In the genomic region with DNA sequence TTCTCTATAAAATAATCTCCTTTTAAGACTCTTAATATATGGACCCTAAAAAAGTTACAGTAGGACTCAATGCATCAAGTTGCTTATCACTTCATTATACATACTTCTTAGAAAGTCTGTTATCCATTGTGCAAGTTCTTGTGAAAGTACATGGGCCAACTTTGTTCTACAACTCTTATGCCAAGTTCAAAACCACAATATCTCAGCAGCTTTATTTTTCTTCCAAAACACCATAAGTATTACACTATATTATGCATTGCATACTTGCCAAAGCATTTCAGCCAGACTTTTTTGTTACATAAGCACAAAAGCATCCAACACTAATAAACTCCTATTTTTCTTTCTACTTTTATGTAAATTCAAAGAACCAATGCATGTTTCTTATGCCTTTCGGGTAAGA, we compare ENCODE assay signal across 23 cellular contexts.
DNase-seq lines count a peak whose midpoint lies in the region; TF ChIP-seq lines count a peak whose summit lies in the region.
"Had no signal": no experiment of that assay in that cellular context is flagged by ENCODE, and none has a peak within 500 bp of the region (broad histone marks: within the 10 kb centered on the region; RNA-seq: fewer than 3 reads in every experiment).

No MANE protein-coding gene starts in this region.

- H3K4me2 ChIP-seq in GM23248 (ENCODE audit: unreplicated experiment): peak overlapping the region; percentile 16
- H3K4me2 ChIP-seq: A549 had no signal

- in situ Hi-C loops in GM23248 (cut with MboI): no loop called here

- H4K20me1 ChIP-seq in GM23248 (ENCODE audit: insufficient read depth): no peaks in the 10 kb centered on the region

- no peaks in the 10 kb centered on the region for H3K9me2 ChIP-seq in GM23248 (ENCODE audit: insufficient read depth)

- TF ChIP-seq CTCF in fibroblast of villous mesenchyme (IDR thresholded peaks at IDR 0.05; ENCODE audit: insufficient read depth, low read depth, low read length) (no peak), GM20000 (IDR thresholded peaks at IDR 0.05; ENCODE audit: extremely low read depth, missing control alignments) (no peak)

- H2AFZ ChIP-seq in GM23248: no peak overlapping the region

- H3K36me3 ChIP-seq in GM23248 (ENCODE audit: low read depth): no peaks in the 10 kb centered on the region
- H3K36me3 ChIP-seq in effector memory CD4-positive, alpha-beta T cell (ENCODE audit: control insufficient read depth, insufficient read depth, low read length): no peaks in the 10 kb centered on the region
- H3K36me3 ChIP-seq: esophagus muscularis mucosa, heart right ventricle, sigmoid colon had no signal

- no peaks in the 10 kb centered on the region for H3K9me3 ChIP-seq in GM23248 (ENCODE audit: low read depth)
- H3K9me3 ChIP-seq in effector memory CD4-positive, alpha-beta T cell (ENCODE audit: control insufficient read depth, low read length): no peaks in the 10 kb centered on the region
- H3K9me3 ChIP-seq: esophagus muscularis mucosa had no signal

- no peaks in the 10 kb centered on the region for H3K27me3 ChIP-seq in GM23248 (replicated peaks; ENCODE audit: insufficient read depth)
- no peaks in the 10 kb centered on the region for H3K27me3 ChIP-seq in effector memory CD4-positive, alpha-beta T cell (replicated peaks; ENCODE audit: control insufficient read depth, insufficient read depth, low read length, poor library complexity, severe bottlenecking)
- H3K27me3 ChIP-seq: esophagus muscularis mucosa, heart right ventricle, sigmoid colon had no signal

- no peaks in the 10 kb centered on the region for H3K79me2 ChIP-seq in GM23248 (ENCODE audit: insufficient read depth)

- peak; percentile 50 for DNase-seq in AG08395 (ENCODE audit: low spot score)
- DNase-seq in GM23248: peak; percentile 83
- peak; percentile 70 for DNase-seq in astrocyte of the hippocampus (ENCODE audit: low read depth, low spot score)
- DNase-seq in fibroblast of villous mesenchyme (ENCODE audit: low read depth): peak; percentile 66
- DNase-seq in NCI-H524 (lab: John Stamatoyannopoulos, UW): no peak
- DNase-seq in effector memory CD4-positive, alpha-beta T cell: no peak
- no peak for DNase-seq in NCI-H1417 treated with DMSO at 0.1 percent for 48 hours (lab: John Stamatoyannopoulos, UW)
- no peak for DNase-seq in GM20000 (ENCODE audit: low spot score)
- DNase-seq: activated CD8-positive, alpha-beta T cell treated with anti-CD3 and anti-CD28 coated beads, Interleukin-2, amount 10 ng/mL, durations not matched to agents 7 days and 5 days; activated gamma-delta T cell; caudate nucleus; CD4-positive, CD25-positive, alpha-beta regulatory T cell; effector CD4-positive, alpha-beta T cell; H7; heart right ventricle; NCI-H187; NCI-H748 treated with DMSO at 0.1 percent for 48 hours; nephron progenitor cell; sigmoid colon; substantia nigra had no signal

- H3K4me3 ChIP-seq in GM23248: no peak overlapping the region
- no peak overlapping the region for H3K4me3 ChIP-seq in fibroblast of villous mesenchyme (ENCODE audit: low read depth, low read length)
- no peak overlapping the region for H3K4me3 ChIP-seq in effector memory CD4-positive, alpha-beta T cell (ENCODE audit: insufficient read depth, low read depth, low read length, poor library complexity, severe bottlenecking)
- H3K4me3 ChIP-seq: A549, esophagus muscularis mucosa, heart right ventricle, K562, sigmoid colon had no signal

- no peak overlapping the region for H3K9ac ChIP-seq in GM23248

- peaks cover 14% of the 10 kb centered on the region for H3K4me1 ChIP-seq in GM23248 (ENCODE audit: insufficient read depth)
- H3K4me1 ChIP-seq in effector memory CD4-positive, alpha-beta T cell (ENCODE audit: control insufficient read depth, insufficient read depth, low read length, poor library complexity, severe bottlenecking): no peaks in the 10 kb centered on the region
- H3K4me1 ChIP-seq: A549, sigmoid colon had no signal

- H3F3A ChIP-seq in GM23248 (ENCODE audit: insufficient read depth): peaks cover 15% of the 10 kb centered on the region; the same call in 1 of the 2 replicates

- H3K27ac ChIP-seq in GM23248: no peak overlapping the region
- no peak overlapping the region for H3K27ac ChIP-seq in effector memory CD4-positive, alpha-beta T cell (ENCODE audit: insufficient read depth, low read length, poor library complexity, severe bottlenecking)
- H3K27ac ChIP-seq: A549, esophagus muscularis mucosa, heart right ventricle, sigmoid colon had no signal

- 8 to 23% methylated on average over 1 of the region's 1 CpG for WGBS in GM23248 (ENCODE audit: low coverage in 1 of 2, low lambda C conversion rate in 2 of 2, missing lambda C conversion rate in 2 of 2), 2 experiments

Comparison
In these comparisons a context has a peak if more than half of its experiments do, and no peak if none do; other contexts are left out.
1. DNase-seq: peak in AG08395 (single experiment), GM23248 (single experiment), astrocyte of the hippocampus (single experiment) and fibroblast of villous mesenchyme (single experiment); none in NCI-H524 (0 of 2), effector memory CD4-positive, alpha-beta T cell (0 of 3), NCI-H1417 treated with DMSO at 0.1 percent for 48 hours (single experiment) and GM20000 (single experiment).